In the genomic region with DNA sequence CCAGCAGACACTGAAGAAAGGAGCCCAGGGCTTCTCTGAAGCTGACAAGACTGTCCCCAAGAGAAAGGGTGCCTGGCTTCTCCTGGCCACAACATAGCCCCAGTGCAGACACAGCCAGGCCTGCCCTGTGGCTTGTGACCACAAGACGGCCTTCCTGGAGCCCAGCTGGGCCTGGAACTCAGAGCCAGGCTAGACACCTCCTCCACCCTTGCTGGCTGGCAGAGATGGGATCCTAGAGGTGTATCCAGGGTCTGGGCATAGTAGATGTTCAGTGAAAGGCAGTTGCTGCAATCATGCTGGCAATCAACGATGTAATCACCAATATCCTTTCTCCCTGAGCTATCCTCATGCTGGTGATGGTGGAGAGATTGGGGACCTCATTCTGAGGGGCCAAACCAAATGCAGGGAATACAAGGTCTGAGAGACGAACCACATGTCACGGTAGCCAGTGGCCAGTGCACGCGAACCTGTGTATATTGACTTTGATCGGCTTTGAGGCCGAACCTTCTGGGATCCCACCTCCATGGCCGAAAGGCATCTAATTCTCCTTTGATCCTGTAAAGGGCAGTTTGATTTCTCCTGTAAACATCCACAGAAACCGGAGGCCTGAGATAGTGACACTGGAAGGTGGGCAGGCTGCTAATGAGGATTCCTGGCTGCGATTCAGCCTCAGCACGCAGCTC, we compare ENCODE assay signal across 8 cellular contexts.
DNase-seq lines count a peak whose midpoint lies in the region; ATAC-seq, FAIRE-seq and TF ChIP-seq lines count a peak whose summit lies in the region.

No MANE protein-coding gene starts in this region.

- no peak for DNase-seq in left ventricle myocardium inferior
- no peak for DNase-seq in right atrium auricular region (ENCODE audit: low spot score)
- DNase-seq in MCF 10A (ENCODE audit: unreplicated experiment): no peak
- peak; percentile 36 for DNase-seq in urothelium cell line (ENCODE audit: low spot score)
- no peak for DNase-seq in HTR-8/SVneo (ENCODE audit: insufficient read length, low spot score)
- no peak for DNase-seq in NCI-H748 (lab: John Stamatoyannopoulos, UW; ENCODE audit: unreplicated experiment)

- POLR2A ChIA-PET in MCF 10A (lab: Yijun Ruan, JAX): interaction anchor here (0.6 to 1.9 kb wide), 13 partner anchors 8 to 623 kb away, joined by 3 to 11 read pairs (median 4); a partner anchor contains a TSS

- H3K4me1 Mint-ChIP-seq in MCF 10A (ENCODE audit: insufficient read depth, unreplicated experiment): peaks cover 10% of the 10 kb centered on the region

- H3K4me3 ChIP-seq in left ventricle myocardium inferior: peak overlapping the region; percentile 56
- H3K4me3 ChIP-seq in right atrium auricular region: peak overlapping the region in 1 of 2 donors; percentile 32
- peak overlapping the region; percentile 0 to 33 for H3K4me3 ChIP-seq in mucosa of rectum (ENCODE audit: low read length in 2 of 2)

- peak overlapping the region in 1 of 2 donors; percentile 42 for H3K9ac ChIP-seq in mucosa of rectum (ENCODE audit: low read depth in 1 of 2, low read length in 2 of 2)

- TF ChIP-seq CTCF in left ventricle myocardium inferior (IDR thresholded peaks at IDR 0.05; ENCODE audit: borderline replicate concordance): no peak
- no peak for TF ChIP-seq CTCF in right atrium auricular region (IDR thresholded peaks at IDR 0.05)
- TF ChIP-seq CTCF in MCF 10A (IDR thresholded peaks at IDR 0.05; ENCODE audit: unreplicated experiment): no peak

- intact Hi-C loops in left ventricle myocardium inferior (cut with micrococcal nuclease) (no loop called here), MCF 10A (cut with micrococcal nuclease) (no loop called here)

- H3K27me3 ChIP-seq in left ventricle myocardium inferior (ENCODE audit: low read depth) (peaks cover 17% of the 10 kb centered on the region), right atrium auricular region (no peaks in the 10 kb centered on the region), mucosa of rectum (ENCODE audit: control insufficient read depth in 2 of 2, insufficient read depth in 2 of 2, low read length in 2 of 2) (peaks cover 3% of the 10 kb centered on the region in 2 donors)

- no peaks in the 10 kb centered on the region for H3K27me3 Mint-ChIP-seq in MCF 10A (ENCODE audit: insufficient read depth, unreplicated experiment)

- no peaks in the 10 kb centered on the region for H3K36me3 ChIP-seq in left ventricle myocardium inferior
- H3K36me3 ChIP-seq in right atrium auricular region: no peaks in the 10 kb centered on the region
- H3K36me3 ChIP-seq in mucosa of rectum (ENCODE audit: control insufficient read depth in 2 of 2, insufficient read depth in 2 of 2, low read length in 2 of 2): no peaks in the 10 kb centered on the region

- BruUV-seq in MCF 10A (replicated peaks; lab: Mats Ljungman, UMichigan): no TSS peak

- H3K4me1 ChIP-seq in left ventricle myocardium inferior: peaks cover 19% of the 10 kb centered on the region
- peaks cover 0 to 23% of the 10 kb centered on the region in 2 donors for H3K4me1 ChIP-seq in right atrium auricular region
- H3K4me1 ChIP-seq in mucosa of rectum (ENCODE audit: control insufficient read depth in 2 of 2, insufficient read depth in 2 of 2, low read length in 2 of 2): peaks cover 5 to 9% of the 10 kb centered on the region in 2 donors

- FAIRE-seq in urothelium cell line (lab: Jason Lieb, UNC) (no peak), HTR-8/SVneo (lab: Jason Lieb, UNC) (no peak)

- H3K27ac Mint-ChIP-seq in MCF 10A (ENCODE audit: low read depth, unreplicated experiment): peak overlapping the region; percentile 86

- H3K36me3 Mint-ChIP-seq in MCF 10A (ENCODE audit: insufficient read depth, unreplicated experiment): no peaks in the 10 kb centered on the region

- H3K9me3 ChIP-seq in left ventricle myocardium inferior (replicated peaks) (peaks cover 15% of the 10 kb centered on the region), right atrium auricular region (peaks cover 0 to 12% of the 10 kb centered on the region in 2 donors), mucosa of rectum (ENCODE audit: control insufficient read depth in 2 of 2, low read length in 2 of 2) (no peaks in the 10 kb centered on the region)

- no peak overlapping the region for H3K27ac ChIP-seq in left ventricle myocardium inferior (replicated peaks)
- peak overlapping the region in 1 of 2 donors; percentile 31 for H3K27ac ChIP-seq in right atrium auricular region
- peak overlapping the region; percentile 27 to 53 for H3K27ac ChIP-seq in mucosa of rectum (ENCODE audit: low read depth in 2 of 2, low read length in 2 of 2)

- H3K9me3 Mint-ChIP-seq in MCF 10A (ENCODE audit: unreplicated experiment): no peaks in the 10 kb centered on the region

- CTCF ChIA-PET in MCF 10A (lab: Yijun Ruan, JAX): interaction anchor here (0.6 to 1.0 kb wide), 4 partner anchors 91 to 329 kb away, joined by 3 read pairs; no protein-coding TSS in a partner anchor

- no peak for ATAC-seq in HG03097 (IDR thresholded peaks at IDR 0.05; ENCODE audit: low FRiP score, unreplicated experiment)

- H3K4me3 Mint-ChIP-seq in MCF 10A (ENCODE audit: unreplicated experiment): no peak overlapping the region
